In genomic region chr9:5321058-5321457, GRCh38 we compare ENCODE assay signal across 17 cellular contexts. TPM values are rescaled to one million over a fixed set of nuclear protein-coding genes. Genes with fewer than 3 reads are reported as not detected.
A peak's percentile ranks its signal among the peaks of the same experiment; 100 is the strongest.
DNase-seq lines count a peak whose midpoint lies in the region; FAIRE-seq and TF ChIP-seq lines count a peak whose summit lies in the region.
"Had no signal": no experiment of that assay in that cellular context is flagged by ENCODE, and none has a peak within 500 bp of the region (broad histone marks: within the 10 kb centered on the region; RNA-seq: fewer than 3 reads in every experiment).

No MANE protein-coding gene starts in this region.

- no peak overlapping the region for H3K27ac ChIP-seq in dorsolateral prefrontal cortex
- H3K27ac ChIP-seq: stomach had no signal

- peak; percentile 59 for FAIRE-seq in G401.6 (lab: Jason Lieb, UNC)
- FAIRE-seq in islet of Langerhans (lab: Jason Lieb, UNC), result peak; percentile 43

- no peaks in the 10 kb centered on the region for H3K36me3 ChIP-seq in MG63
- H3K36me3 ChIP-seq: HAP-1, stomach had no signal

- no peaks in the 10 kb centered on the region for H3K27me3 ChIP-seq in MG63
- no peaks in the 10 kb centered on the region for H3K27me3 ChIP-seq in dorsolateral prefrontal cortex
- H3K27me3 ChIP-seq: stomach had no signal

- in situ Hi-C loops in astrocyte of the spinal cord (cut with HindIII; ENCODE audit: low sequenced_read_pairs), result no loop called here

- DNase-seq in HS-5 (ENCODE audit: low read depth) (peak; percentile 4), astrocyte of the spinal cord (ENCODE audit: low read depth, low spot score) (no peak), MG63 (no peak), dorsolateral prefrontal cortex (no peak), Ammon's horn (ENCODE audit: low spot score) (no peak), dedifferentiated amniotic fluid mesenchymal stem cell (ENCODE audit: extremely low spot score) (no peak)
- DNase-seq: foreskin melanocyte, immature natural killer cell, NCI-H2227 treated with DMSO at 0.1 percent for 48 hours, nucleus accumbens, stomach, SW 1271 had no signal

- intact Hi-C loops in dorsolateral prefrontal cortex (cut with DNase I), result no loop called here

- TF ChIP-seq CTCF in astrocyte of the spinal cord (IDR thresholded peaks at IDR 0.05; ENCODE audit: low read depth, low read length) (peak; percentile 12), dorsolateral prefrontal cortex (IDR thresholded peaks at IDR 0.05 in 54 of 56, conservative IDR thresholded peaks at IDR 0.05 in 2 of 56; ENCODE audit: low read depth in 1 of 56, partially characterized antibody in 56 of 56) (peak in 1 of 56 donors; percentile 9)

- no peak overlapping the region for H3K4me3 ChIP-seq in astrocyte of the spinal cord (ENCODE audit: low read depth, low read length)
- H3K4me3 ChIP-seq in MG63, result no peak overlapping the region
- no peak overlapping the region for H3K4me3 ChIP-seq in dorsolateral prefrontal cortex
- H3K4me3 ChIP-seq: HAP-1, stomach had no signal

- H3K9me3 ChIP-seq in MG63, result no peaks in the 10 kb centered on the region

RNA-seq across cellular contexts. Expression of gene RLN2, which starts 16.5 kb away (rescaled TPM):
- total RNA-seq in MG63 (2014; rRNA removed; shearing (Covaris generic); ENCODE audit: low replicate concordance), result not detected in 2 replicates
- total RNA-seq in dorsolateral prefrontal cortex, result 1 to 10 TPM in 3 of 120 experiments, under 1 TPM in 16, not detected in 101; 0.41 to 1.5 (median 0.72) TPM
- total RNA-seq: mesenteric fat pad had no signal

RNA-seq across cellular contexts. Expression of gene RLN1, which starts 18.6 kb away (rescaled TPM):
- not detected in 2 replicates for total RNA-seq in MG63 (2014; rRNA removed; shearing (Covaris generic); ENCODE audit: low replicate concordance)
- total RNA-seq in dorsolateral prefrontal cortex, result 1 to 10 TPM in 27 of 120 experiments, under 1 TPM in 23, not detected in 70; 0.47 to 2.4 (median 1.0) TPM
- total RNA-seq: M059J, mesenteric fat pad, stomach had no signal
